Comparison of ENCODE assay signal across 8 cellular contexts in the genomic region with DNA sequence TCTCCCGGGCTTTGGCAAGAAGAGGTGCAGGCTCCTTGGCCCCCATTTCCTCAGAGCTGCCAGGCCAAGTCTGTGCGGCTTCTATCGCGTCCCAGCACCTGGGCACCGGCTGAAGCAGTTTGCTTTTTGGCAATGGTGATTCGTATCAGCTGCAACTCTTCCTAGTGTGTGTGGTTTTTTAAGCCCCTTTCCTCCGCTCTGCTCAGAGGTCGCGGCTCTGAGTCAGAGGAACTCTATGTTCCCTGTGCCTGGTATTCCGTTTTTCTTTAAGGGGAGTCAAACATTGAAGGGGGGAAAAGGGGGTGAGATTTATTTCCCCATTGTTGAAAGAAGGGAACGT. TPM values are rescaled to one million over a fixed set of nuclear protein-coding genes. Genes with fewer than 3 reads are reported as not detected.
DNase-seq lines count a peak whose midpoint lies in the region; ATAC-seq and TF ChIP-seq lines count a peak whose summit lies in the region.

No MANE protein-coding gene starts in this region.

- peak in 1 of 2 donors; percentile 59 for TF ChIP-seq EP300 in tibial nerve (IDR thresholded peaks at IDR 0.05)

- no peaks in the 10 kb centered on the region for H4K20me1 ChIP-seq in mammary epithelial cell (ENCODE audit: insufficient read depth, low read length)

- H3K27me3 ChIP-seq in mammary epithelial cell (ENCODE audit: insufficient read depth, low read length) (no peaks in the 10 kb centered on the region), liver (ENCODE audit: control insufficient read depth in 4 of 4, insufficient read depth in 4 of 4, low read length in 3 of 4) (no peaks in the 10 kb centered on the region), tibial nerve (no peaks in the 10 kb centered on the region)

- H3K9ac ChIP-seq in mammary epithelial cell (ENCODE audit: insufficient read depth, low read length) (peak overlapping the region; percentile 93), liver (ENCODE audit: low read depth in 1 of 2, low read length in 2 of 2) (peak overlapping the region; percentile 69 to 76)

- TF ChIP-seq CTCF in mammary epithelial cell (conservative IDR thresholded peaks at IDR 0.05 in 1 of 2, IDR thresholded peaks at IDR 0.05 in 1 of 2; ENCODE audit: extremely low read depth in 1 of 2, insufficient read depth in 1 of 2, low read depth in 1 of 2, low read length in 2 of 2) (no peak), liver (IDR thresholded peaks at IDR 0.05; ENCODE audit: low read depth, low read length, missing input control) (no peak), tibial nerve (IDR thresholded peaks at IDR 0.05) (no peak)

- TF ChIP-seq RAD21 in liver (IDR thresholded peaks at IDR 0.05): no peak

- in situ Hi-C loops in mammary epithelial cell (cut with MboI; ENCODE audit: low sequenced_read_pairs in 2 of 2): loop anchor here in 1 of 2 donors (25.0 kb wide), 1 partner anchor 724 kb away; no protein-coding TSS in a partner anchor

- CTCF ChIA-PET in mammary epithelial cell (lab: Charles Lee; ENCODE audit: low non-redundant PET): no interaction called here

- no peak for ATAC-seq in HG02610 (IDR thresholded peaks at IDR 0.05; ENCODE audit: unreplicated experiment)

- H2AFZ ChIP-seq in mammary epithelial cell (ENCODE audit: low read depth, low read length): peak overlapping the region; percentile 90

- H3K36me3 ChIP-seq in mammary epithelial cell (ENCODE audit: insufficient read depth, low read length) (peaks cover 4% of the 10 kb centered on the region), liver (ENCODE audit: control insufficient read depth in 4 of 4, insufficient read depth in 3 of 4, low read depth in 1 of 4, low read length in 3 of 4) (peaks cover 0 to 2% (median 0%) of the 10 kb centered on the region in 4 donors), tibial nerve (peaks cover 0 to 9% (median 0%) of the 10 kb centered on the region in 3 donors)

- no peak for TF ChIP-seq POLR2A in tibial nerve (IDR thresholded peaks at IDR 0.05)

- DNase-seq in NOMO-1 (lab: John Stamatoyannopoulos, UW; ENCODE audit: unreplicated experiment in 2 of 2) (peak; percentile 50 to 65), NOMO-1 treated with dmso at 0.1 percent for 144 hours (lab: John Stamatoyannopoulos, UW; ENCODE audit: unreplicated experiment) (no peak), NAMALWA (ENCODE audit: low spot score) (peak; percentile 66), mammary epithelial cell (no peak), tibial nerve (ENCODE audit: low spot score in 2 of 2) (peak in 1 of 2 donors; percentile 5), GM03348 (ENCODE audit: low spot score) (no peak)

- H3K4me3 ChIP-seq in mammary epithelial cell (replicated peaks in 1 of 3; ENCODE audit: insufficient read depth in 1 of 3, low read depth in 2 of 3, low read length in 3 of 3) (peak overlapping the region; percentile 74 to 93 (median 78)), liver (ENCODE audit: low read depth in 1 of 3, low read length in 3 of 3) (peak overlapping the region; percentile 71 to 80 (median 75)), tibial nerve (peak overlapping the region; percentile 53 to 92 (median 82))

- H3K4me2 ChIP-seq in mammary epithelial cell (ENCODE audit: insufficient read depth, low read depth, low read length): peak overlapping the region; percentile 94

- no TSS peak for BruUV-seq in mammary epithelial cell (replicated peaks; lab: Mats Ljungman, UMichigan)

- H3K79me2 ChIP-seq in mammary epithelial cell (ENCODE audit: insufficient read depth, low read length): peaks cover 57% of the 10 kb centered on the region

- WGBS in mammary epithelial cell (ENCODE audit: low coverage, missing lambda C conversion rate): 3% methylated on average over 8 of the region's 11 CpGs
- under 1% methylated on average over 11 of the region's 11 CpGs for WGBS in liver
- 0% methylated on average over 10 to 11 of the region's 11 CpGs for WGBS in tibial nerve, 2 donors

- H3K27ac ChIP-seq in mammary epithelial cell (ENCODE audit: insufficient read depth, low read depth, low read length) (peak overlapping the region; percentile 80), liver (ENCODE audit: low read depth in 1 of 2, low read length in 2 of 2) (peak overlapping the region; percentile 84 to 91), tibial nerve (peak overlapping the region; percentile 59 to 96 (median 93))

- intact Hi-C loops in mammary epithelial cell (cut with micrococcal nuclease): loop anchor here (5.0 to 10.0 kb wide), 2 partner anchors 64 to 407 kb away; partner anchors contain the start of gene CEP70

- dilution Hi-C loops in mammary epithelial cell (cut with HindIII; ENCODE audit: low sequenced_read_pairs): no loop called here

- H3K4me1 ChIP-seq in mammary epithelial cell (ENCODE audit: insufficient read depth, low read length) (peaks cover 12% of the 10 kb centered on the region), liver (ENCODE audit: control insufficient read depth in 4 of 4, insufficient read depth in 4 of 4, low read length in 3 of 4) (peaks cover 0 to 21% (median 16%) of the 10 kb centered on the region in 4 donors), tibial nerve (peaks cover 0 to 44% (median 11%) of the 10 kb centered on the region in 4 donors)

- H3K9me3 ChIP-seq in mammary epithelial cell (replicated peaks; ENCODE audit: insufficient read depth, low read length): no peaks in the 10 kb centered on the region
- H3K9me3 ChIP-seq in liver (ENCODE audit: control insufficient read depth in 4 of 4, low read length in 3 of 4): no peaks in the 10 kb centered on the region
- no peaks in the 10 kb centered on the region for H3K9me3 ChIP-seq in tibial nerve

TF ChIP-seq in liver, 16 proteins besides CTCF, POLR2A, EP300 and RAD21:
- no peak for TF ChIP-seq JUND (IDR thresholded peaks at IDR 0.05)
- TF ChIP-seq TAF1 (conservative IDR thresholded peaks at IDR 0.05): peak; percentile 9
- TF ChIP-seq EGR1 (IDR thresholded peaks at IDR 0.05; ENCODE audit: low read depth in 2 of 2): no peak
- TF ChIP-seq FOXA2 (IDR thresholded peaks at IDR 0.05): no peak
- no peak for TF ChIP-seq REST (IDR thresholded peaks at IDR 0.05)
- TF ChIP-seq YY1 (IDR thresholded peaks at IDR 0.05): no peak
- TF ChIP-seq HNF4A (conservative IDR thresholded peaks at IDR 0.05): no peak

RNA-seq across cellular contexts. Expression of gene ARMC8, which starts 0.9 kb away (rescaled TPM):
- total RNA-seq in mammary epithelial cell (10 to 100 TPM; 37.3 to 67.5 TPM), liver (10 to 100 TPM; 34.1 to 53.6 TPM), tibial nerve (10 to 100 TPM; 47.3 to 69.6 (median 55.7) TPM)
- polyA plus RNA-seq in mammary epithelial cell (40.9 TPM), liver (10 to 100 TPM in 1 of 2 donors, 1 to 10 TPM in 1; 8.4 to 11.5 TPM)
- 225 TPM for polyA minus RNA-seq in mammary epithelial cell

RNA-seq across cellular contexts. Expression of gene DBR1, which starts 13.3 kb away (rescaled TPM):
- total RNA-seq in mammary epithelial cell (10 to 100 TPM; 12.5 to 16.7 TPM), liver (10 to 100 TPM in 1 of 2 donors, 1 to 10 TPM in 1; 7.4 to 11.0 TPM), tibial nerve (10 to 100 TPM in 2 of 4 donors, 1 to 10 TPM in 2; 9.0 to 12.8 (median 10.2) TPM)
- polyA plus RNA-seq in mammary epithelial cell (11.2 TPM), liver (1 to 10 TPM; 3.2 to 3.8 TPM)
- 6.6 TPM for polyA minus RNA-seq in mammary epithelial cell

RNA-seq across cellular contexts. Expression of gene A4GNT, which starts 55.8 kb away (rescaled TPM):
- total RNA-seq in mammary epithelial cell (not detected), liver (under 1 TPM; 0.17 to 0.42 TPM), tibial nerve (not detected)
- polyA plus RNA-seq in mammary epithelial cell (not detected), liver (under 1 TPM in 1 of 2 donors, not detected in 1; 0.07 TPM)
- not detected for polyA minus RNA-seq in mammary epithelial cell

Comparison
In these comparisons a context has a peak if more than half of its experiments do, and no peak if none do; other contexts are left out.
1. DNase-seq: peak in NOMO-1 (2 of 2) and NAMALWA (single experiment); none in NOMO-1 treated with dmso at 0.1 percent for 144 hours (single experiment), mammary epithelial cell (single experiment) and GM03348 (single experiment).
2. Peak in every context shown above with its lines, with median percentiles within 50 percentile points of each other: H3K27ac ChIP-seq and H3K4me3 ChIP-seq.